Comparison of ENCODE assay signal across 8 cellular contexts in genomic region chr1:151459331-151460046, GRCh38. TPM values are rescaled to one million over a fixed set of nuclear protein-coding genes. Genes with fewer than 3 reads are reported as not detected.
A peak's percentile ranks its signal among the peaks of the same experiment; 100 is the strongest.
DNase-seq lines count a peak whose midpoint lies in the region; ATAC-seq, FAIRE-seq and TF ChIP-seq lines count a peak whose summit lies in the region.

A gene with protein sequence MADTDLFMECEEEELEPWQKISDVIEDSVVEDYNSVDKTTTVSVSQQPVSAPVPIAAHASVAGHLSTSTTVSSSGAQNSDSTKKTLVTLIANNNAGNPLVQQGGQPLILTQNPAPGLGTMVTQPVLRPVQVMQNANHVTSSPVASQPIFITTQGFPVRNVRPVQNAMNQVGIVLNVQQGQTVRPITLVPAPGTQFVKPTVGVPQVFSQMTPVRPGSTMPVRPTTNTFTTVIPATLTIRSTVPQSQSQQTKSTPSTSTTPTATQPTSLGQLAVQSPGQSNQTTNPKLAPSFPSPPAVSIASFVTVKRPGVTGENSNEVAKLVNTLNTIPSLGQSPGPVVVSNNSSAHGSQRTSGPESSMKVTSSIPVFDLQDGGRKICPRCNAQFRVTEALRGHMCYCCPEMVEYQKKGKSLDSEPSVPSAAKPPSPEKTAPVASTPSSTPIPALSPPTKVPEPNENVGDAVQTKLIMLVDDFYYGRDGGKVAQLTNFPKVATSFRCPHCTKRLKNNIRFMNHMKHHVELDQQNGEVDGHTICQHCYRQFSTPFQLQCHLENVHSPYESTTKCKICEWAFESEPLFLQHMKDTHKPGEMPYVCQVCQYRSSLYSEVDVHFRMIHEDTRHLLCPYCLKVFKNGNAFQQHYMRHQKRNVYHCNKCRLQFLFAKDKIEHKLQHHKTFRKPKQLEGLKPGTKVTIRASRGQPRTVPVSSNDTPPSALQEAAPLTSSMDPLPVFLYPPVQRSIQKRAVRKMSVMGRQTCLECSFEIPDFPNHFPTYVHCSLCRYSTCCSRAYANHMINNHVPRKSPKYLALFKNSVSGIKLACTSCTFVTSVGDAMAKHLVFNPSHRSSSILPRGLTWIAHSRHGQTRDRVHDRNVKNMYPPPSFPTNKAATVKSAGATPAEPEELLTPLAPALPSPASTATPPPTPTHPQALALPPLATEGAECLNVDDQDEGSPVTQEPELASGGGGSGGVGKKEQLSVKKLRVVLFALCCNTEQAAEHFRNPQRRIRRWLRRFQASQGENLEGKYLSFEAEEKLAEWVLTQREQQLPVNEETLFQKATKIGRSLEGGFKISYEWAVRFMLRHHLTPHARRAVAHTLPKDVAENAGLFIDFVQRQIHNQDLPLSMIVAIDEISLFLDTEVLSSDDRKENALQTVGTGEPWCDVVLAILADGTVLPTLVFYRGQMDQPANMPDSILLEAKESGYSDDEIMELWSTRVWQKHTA (N-terminal part only) (minus strand): TSS chr1:151459494. CDS start chr1:151442204, 17,290 bp downstream.

- H3K9me3 ChIP-seq in ascending aorta (no peaks in the 10 kb centered on the region), right cardiac atrium (ENCODE audit: control insufficient read depth, low read length) (no peaks in the 10 kb centered on the region)

- intact Hi-C loops in ascending aorta (cut with DNase I) = loop anchor here (1.0 to 2.0 kb wide), 3 partner anchors 14 to 81 kb away; partner anchors contain the start of genes CGN and TUFT1
- intact Hi-C loops in right cardiac atrium (cut with DNase I) = loop anchor here in 1 of 4 donors (2.0 kb wide), 1 partner anchor 13 kb away; no protein-coding TSS in a partner anchor

- H3K4me1 ChIP-seq in ascending aorta (peaks cover 4 to 17% of the 10 kb centered on the region in 2 donors), right cardiac atrium (ENCODE audit: control insufficient read depth, insufficient read depth, low read length) (no peaks in the 10 kb centered on the region)

- DNase-seq in NCI-H2029 treated with DMSO at 0.1 percent for 48 hours (lab: John Stamatoyannopoulos, UW) (peak; percentile 79), T-helper 22 cell (ENCODE audit: low read depth) (peak; percentile 84), ascending aorta (ENCODE audit: low spot score in 2 of 2) (peak; percentile 73 to 98), right cardiac atrium (peak; percentile 98 to 99 (median 99)), pulmonary artery endothelial cell (ENCODE audit: low read depth, low spot score) (peak; percentile 94), urothelium cell line (ENCODE audit: low spot score) (peak; percentile 93)

- TF ChIP-seq CTCF in GM12875 (IDR thresholded peaks at IDR 0.05; ENCODE audit: borderline replicate concordance, insufficient read depth, low read depth, low read length) = no peak
- TF ChIP-seq CTCF in ascending aorta (IDR thresholded peaks at IDR 0.05) = no peak

- peak within 1 kb of the TSS; percentile 64 for H3K4me3 ChIP-seq in GM12875 (ENCODE audit: low read depth, low read length)
- peak within 1 kb of the TSS; percentile 85 to 99 for H3K4me3 ChIP-seq in ascending aorta
- H3K4me3 ChIP-seq in right cardiac atrium (ENCODE audit: low read length) = peak within 1 kb of the TSS; percentile 99

- H3K27ac ChIP-seq in ascending aorta (peak within 1 kb of the TSS; percentile 98 to 100), right cardiac atrium (ENCODE audit: low read length) (peak within 1 kb of the TSS; percentile 99)

- ATAC-seq in HG02938 (IDR thresholded peaks at IDR 0.05; ENCODE audit: unreplicated experiment) = peak; percentile 79
- ATAC-seq in right cardiac atrium = peak; percentile 96

- FAIRE-seq in urothelium cell line (lab: Jason Lieb, UNC) = no peak

- H3K27me3 ChIP-seq in ascending aorta (no peaks in the 10 kb centered on the region), right cardiac atrium (ENCODE audit: control insufficient read depth, insufficient read depth) (no peaks in the 10 kb centered on the region)

- no peaks in the 10 kb centered on the region for H3K36me3 ChIP-seq in ascending aorta

- 12% methylated on average over 30 of the region's 30 CpGs for WGBS in right cardiac atrium

RNA-seq across cellular contexts. Expression of the gene that starts here (rescaled TPM):
- 18.1 TPM for total RNA-seq in ascending aorta
- 10 to 100 TPM; 50.4 to 60.4 (median 52.2) TPM for total RNA-seq in right cardiac atrium
- polyA plus RNA-seq in right cardiac atrium = 21.8 TPM
- total RNA-seq in pulmonary artery endothelial cell = 12.2 and 16.9 TPM in 2 replicates

Comparison
In these comparisons a context has a peak if more than half of its experiments do, and no peak if none do; other contexts are left out.
1. Peak in every context shown above with its lines: DNase-seq, ATAC-seq, H3K4me3 ChIP-seq and H3K27ac ChIP-seq.